Comparison of ENCODE assay signal across 8 cellular contexts in genomic region chr6:84033523-84034451, GRCh38. TPM values are rescaled to one million over a fixed set of nuclear protein-coding genes. Genes with fewer than 3 reads are reported as not detected.
DNase-seq lines count a peak whose midpoint lies in the region; ATAC-seq and TF ChIP-seq lines count a peak whose summit lies in the region.

TSS of gene MRAP2 (plus strand) at chr6:84033772. CDS start at chr6:84055319, 21,547 bp downstream.

- peak; percentile 55 for ATAC-seq in activated CD8-positive, alpha-beta T cell treated with anti-CD3 and anti-CD28 coated beads for 36 hours

- H3K27ac ChIP-seq in HL-60 (replicated peaks): no peak within 1 kb of the TSS
- no peak within 1 kb of the TSS for H3K27ac ChIP-seq in left ventricle myocardium inferior (replicated peaks)
- no peak within 1 kb of the TSS for H3K27ac ChIP-seq in rectal smooth muscle tissue (ENCODE audit: low read depth, low read length)

- H3K4me3 Mint-ChIP-seq in activated CD8-positive, alpha-beta T cell treated with anti-CD3 and anti-CD28 coated beads for 36 hours: peak within 1 kb of the TSS; percentile 16

- H3K27me3 ChIP-seq in HL-60 (ENCODE audit: insufficient read depth, poor library complexity, severe bottlenecking): no peaks in the 10 kb centered on the region
- peaks cover 56% of the 10 kb centered on the region for H3K27me3 ChIP-seq in left ventricle myocardium inferior (ENCODE audit: low read depth)
- H3K27me3 ChIP-seq in rectal smooth muscle tissue (ENCODE audit: control insufficient read depth, insufficient read depth, low read length): no peaks in the 10 kb centered on the region

- POLR2A ChIA-PET in activated CD8-positive, alpha-beta T cell treated with anti-CD3 and anti-CD28 coated beads for 36 hours (lab: Charles Lee): no interaction called here

- H3K9ac ChIP-seq in rectal smooth muscle tissue (ENCODE audit: low read length): no peak within 1 kb of the TSS

- peaks cover 48% of the 10 kb centered on the region for H3K27me3 Mint-ChIP-seq in activated CD8-positive, alpha-beta T cell treated with anti-CD3 and anti-CD28 coated beads for 36 hours

- CTCF ChIA-PET in activated CD8-positive, alpha-beta T cell treated with anti-CD3 and anti-CD28 coated beads for 36 hours (lab: Charles Lee): no interaction called here

- H3K9me3 ChIP-seq in left ventricle myocardium inferior (replicated peaks): peaks cover 5% of the 10 kb centered on the region

- H3K36me3 Mint-ChIP-seq in activated CD8-positive, alpha-beta T cell treated with anti-CD3 and anti-CD28 coated beads for 36 hours (ENCODE audit: low read depth): no peaks in the 10 kb centered on the region

- no peak within 1 kb of the TSS for H3K27ac Mint-ChIP-seq in activated CD8-positive, alpha-beta T cell treated with anti-CD3 and anti-CD28 coated beads for 36 hours

- peaks cover 6% of the 10 kb centered on the region for H3K4me1 Mint-ChIP-seq in activated CD8-positive, alpha-beta T cell treated with anti-CD3 and anti-CD28 coated beads for 36 hours (ENCODE audit: low read depth)

- H3K4me1 ChIP-seq in left ventricle myocardium inferior (peaks cover 17% of the 10 kb centered on the region), rectal smooth muscle tissue (ENCODE audit: control insufficient read depth, insufficient read depth, low read length) (no peaks in the 10 kb centered on the region)

- TF ChIP-seq CTCF in HL-60 (IDR thresholded peaks at IDR 0.05; ENCODE audit: insufficient read depth, low read length) (no peak), left ventricle myocardium inferior (IDR thresholded peaks at IDR 0.05; ENCODE audit: borderline replicate concordance) (no peak)
- no peak for TF ChIP-seq CTCF in activated CD8-positive, alpha-beta T cell treated with anti-CD3 and anti-CD28 coated beads for 36 hours (IDR thresholded peaks at IDR 0.05)

- H3K36me3 ChIP-seq in left ventricle myocardium inferior (no peaks in the 10 kb centered on the region), rectal smooth muscle tissue (ENCODE audit: control insufficient read depth, insufficient read depth, low read length) (no peaks in the 10 kb centered on the region)

- intact Hi-C loops in activated CD8-positive, alpha-beta T cell treated with anti-CD3 and anti-CD28 coated beads for 36 hours (cut with micrococcal nuclease): no loop called here
- intact Hi-C loops in left ventricle myocardium inferior (cut with micrococcal nuclease): no loop called here

- H3K9me3 Mint-ChIP-seq in activated CD8-positive, alpha-beta T cell treated with anti-CD3 and anti-CD28 coated beads for 36 hours: peaks cover 5% of the 10 kb centered on the region

- DNase-seq in NCI-H82 (lab: John Stamatoyannopoulos, UW) (peak; percentile 32), NCI-H82 treated with DMSO at 0.1 percent for 48 hours (lab: John Stamatoyannopoulos, UW; ENCODE audit: unreplicated experiment) (no peak), HL-60 (ENCODE audit: low read depth in 1 of 2, low spot score in 1 of 2) (peak in 1 of 2 experiments; percentile 16), left ventricle myocardium inferior (peak; percentile 18), SIG-M5 treated with dmso at 0.1 percent for 504 hours (lab: John Stamatoyannopoulos, UW; ENCODE audit: unreplicated experiment) (no peak), SW 1271 (lab: John Stamatoyannopoulos, UW) (no peak)
- peak; percentile 7 for DNase-seq in activated CD8-positive, alpha-beta T cell treated with anti-CD3 and anti-CD28 coated beads for 36 hours

- H3K4me3 ChIP-seq in HL-60 (replicated peaks; ENCODE audit: insufficient read depth, low read length) (peak within 1 kb of the TSS; percentile 55), left ventricle myocardium inferior (peak within 1 kb of the TSS; percentile 67), rectal smooth muscle tissue (ENCODE audit: low read length) (peak within 1 kb of the TSS; percentile 34)

RNA-seq across cellular contexts. Expression of gene MRAP2, which starts in this region (rescaled TPM):
- total RNA-seq in activated CD8-positive, alpha-beta T cell treated with anti-CD3 and anti-CD28 coated beads for 36 hours: not detected
- 0.16 TPM for total RNA-seq in left ventricle myocardium inferior

Comparison
In these comparisons a context has a peak if more than half of its experiments do, and no peak if none do; other contexts are left out.
1. Peak in DNase-seq and ATAC-seq in activated CD8-positive, alpha-beta T cell treated with anti-CD3 and anti-CD28 coated beads for 36 hours; RNA of the gene not detected or under 1 TPM.
2. Peak in DNase-seq and H3K4me3 ChIP-seq in left ventricle myocardium inferior; RNA of the gene not detected or under 1 TPM.